In genomic region chr17:47957591-47958490, GRCh38 we compare ENCODE assay signal across 15 cellular contexts. TPM values are rescaled to one million over a fixed set of nuclear protein-coding genes. Genes with fewer than 3 reads are reported as not detected.
DNase-seq lines count a peak whose midpoint lies in the region; ATAC-seq and TF ChIP-seq lines count a peak whose summit lies in the region.
"Had no signal": no experiment of that assay in that cellular context is flagged by ENCODE, and none has a peak within 500 bp of the region (broad histone marks: within the 10 kb centered on the region; RNA-seq: fewer than 3 reads in every experiment).

Gene PRR15L, minus strand, starts transcription at chr17:47957883. Its CDS starts 4,649 bp downstream, at chr17:47953234.

- H3K4me1 ChIP-seq in BLaER1: peaks cover 33% of the 10 kb centered on the region
- H3K4me1 ChIP-seq in Peyer's patch: peaks cover 0 to 9% (median 0%) of the 10 kb centered on the region in 4 donors
- H3K4me1 ChIP-seq: heart right ventricle had no signal

- no peak for TF ChIP-seq CTCF in Peyer's patch (IDR thresholded peaks at IDR 0.05)

- peak within 1 kb of the TSS; percentile 52 for H3K4me2 ChIP-seq in BLaER1
- H3K4me2 ChIP-seq: KMS-11 had no signal

- no peak within 1 kb of the TSS for H3K27ac ChIP-seq in BLaER1
- peak within 1 kb of the TSS in 3 of 4 donors; percentile 77 to 96 (median 95) for H3K27ac ChIP-seq in Peyer's patch
- H3K27ac ChIP-seq: cardiac muscle cell, GM23248, heart right ventricle, KMS-11 had no signal

- H4K20me1 ChIP-seq in BLaER1: no peaks in the 10 kb centered on the region

- ATAC-seq in left lobe of liver (peak; percentile 46), HG03175 (IDR thresholded peaks at IDR 0.05; ENCODE audit: unreplicated experiment) (no peak)
- ATAC-seq: GM12878, heart right ventricle had no signal

- TF ChIP-seq POLR2A in Peyer's patch (IDR thresholded peaks at IDR 0.05): peak; percentile 97 to 99

- H3K27me3 ChIP-seq in BLaER1 (no peaks in the 10 kb centered on the region), Peyer's patch (no peaks in the 10 kb centered on the region)
- H3K27me3 ChIP-seq: cardiac muscle cell, heart right ventricle had no signal

- H3K36me3 ChIP-seq in BLaER1 (peaks cover 9% of the 10 kb centered on the region; the same call in 1 of the 2 replicates), Peyer's patch (peaks cover 0 to 6% (median 0%) of the 10 kb centered on the region in 3 donors)
- H3K36me3 ChIP-seq: cardiac muscle cell, heart right ventricle had no signal

- H3K9me3 ChIP-seq in BLaER1 (no peaks in the 10 kb centered on the region), Peyer's patch (no peaks in the 10 kb centered on the region)

- DNase-seq in NCI-H1092 (lab: John Stamatoyannopoulos, UW): peak; percentile 27
- peak in 2 of 3 donors; percentile 87 to 90 for DNase-seq in Peyer's patch
- no peak for DNase-seq in left lobe of liver (ENCODE audit: low spot score)
- DNase-seq in GM19238 (ENCODE audit: insufficient read length, low spot score): no peak
- no peak for DNase-seq in MV-4-11 (lab: John Stamatoyannopoulos, UW)
- DNase-seq in NCI-H446 treated with DMSO at 0.1 percent for 48 hours (lab: John Stamatoyannopoulos, UW): no peak
- DNase-seq: heart right ventricle, SHP77 treated with DMSO at 0.1 percent for 48 hours had no signal

- H3K4me3 ChIP-seq in BLaER1 (no peak within 1 kb of the TSS), Peyer's patch (peak within 1 kb of the TSS in 3 of 4 donors; percentile 40 to 70 (median 63))
- H3K4me3 ChIP-seq: cardiac muscle cell, GM12878, GM23248, heart right ventricle had no signal

- H3K9ac ChIP-seq in BLaER1: no peak within 1 kb of the TSS
- H3K9ac ChIP-seq: GM23248, KMS-11 had no signal

RNA-seq across cellular contexts. Expression of gene PRR15L, which starts in this region (rescaled TPM):
- total RNA-seq in Peyer's patch (100 to 1,000 TPM in 3 of 4 donors, 10 to 100 TPM in 1; 88.3 to 358 (median 288) TPM), left lobe of liver (1.3 TPM)
- total RNA-seq: activated CD8-positive, alpha-beta memory T cell treated with anti-CD3 and anti-CD28 coated beads for 36 hours; cardiac muscle cell; GM12878; GM23248; heart right ventricle had no signal

Comparison
In these comparisons a context has a peak if more than half of its experiments do, and no peak if none do; other contexts are left out.
1. RNA of gene PRR15L (total RNA-seq): 88.3 to 358 TPM in Peyer's patch; 1.3 TPM in left lobe of liver (single experiment); every median in the first group is over 10 times any median in the second.
2. DNase-seq: peak in NCI-H1092 (single experiment) and Peyer's patch (2 of 3); none in left lobe of liver (single experiment), GM19238 (single experiment), MV-4-11 (single experiment) and NCI-H446 treated with DMSO at 0.1 percent for 48 hours (single experiment).